Comparison of ENCODE assay signal across 13 cellular contexts in the genomic region with DNA sequence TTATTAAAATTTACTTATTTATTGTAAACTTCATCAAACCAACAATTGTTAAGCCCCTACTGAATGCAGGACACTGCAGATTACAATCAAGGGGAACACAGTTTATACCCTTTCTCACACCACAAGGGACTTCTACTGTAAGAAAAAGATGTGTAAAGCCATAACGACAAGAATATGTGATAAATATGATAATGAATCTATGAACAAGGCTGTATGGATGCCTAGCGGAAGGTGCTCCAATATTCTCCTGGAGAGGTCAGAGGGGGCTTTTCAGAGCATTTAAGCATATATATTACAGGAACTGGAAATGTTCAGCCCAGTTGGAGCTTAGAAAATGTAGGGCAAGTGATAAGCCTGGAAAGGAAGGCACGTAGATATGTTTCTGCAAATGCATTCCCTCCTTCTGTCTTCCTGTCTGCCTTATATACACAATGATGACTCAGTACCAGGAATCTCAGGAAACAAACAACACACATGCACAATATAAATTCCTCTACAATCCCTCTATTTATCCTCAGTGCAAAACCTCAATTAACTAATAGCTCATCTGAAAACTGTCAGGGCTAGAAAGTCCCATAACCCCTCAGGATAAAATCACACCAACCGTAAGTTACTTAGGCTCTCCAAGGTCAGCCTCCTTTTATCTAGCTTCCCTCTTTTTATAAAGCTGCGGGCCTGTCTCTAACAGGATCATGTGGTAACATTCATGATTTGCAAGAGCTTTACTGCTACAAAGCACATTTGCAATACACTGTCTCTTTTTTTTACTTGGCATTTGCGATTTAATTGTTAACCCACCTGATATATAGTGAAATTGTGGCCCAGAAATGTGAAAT.
DNase-seq lines count a peak whose midpoint lies in the region; TF ChIP-seq lines count a peak whose summit lies in the region.
"Had no signal": no experiment of that assay in that cellular context is flagged by ENCODE, and none has a peak within 500 bp of the region (broad histone marks: within the 10 kb centered on the region; RNA-seq: fewer than 3 reads in every experiment).

No MANE protein-coding gene starts in this region.

- no peaks in the 10 kb centered on the region for H3K36me3 ChIP-seq in mesendoderm (ENCODE audit: control insufficient read depth, insufficient read depth, low read length)
- no peaks in the 10 kb centered on the region for H3K36me3 ChIP-seq in left ventricle myocardium inferior
- no peaks in the 10 kb centered on the region for H3K36me3 ChIP-seq in trophoblast cell (ENCODE audit: control insufficient read depth in 1 of 2, insufficient read depth in 2 of 2, low read length in 2 of 2)
- H3K36me3 ChIP-seq: neutrophil had no signal

- no peak overlapping the region for H2BK120ac ChIP-seq in mesendoderm (ENCODE audit: low read depth, low read length)
- no peak overlapping the region for H2BK120ac ChIP-seq in trophoblast cell (ENCODE audit: insufficient read depth, low read length, poor library complexity)

- H3K27me3 ChIP-seq in mesendoderm (ENCODE audit: insufficient read depth, low read length, poor library complexity) (no peaks in the 10 kb centered on the region), left ventricle myocardium inferior (ENCODE audit: low read depth) (no peaks in the 10 kb centered on the region), trophoblast cell (ENCODE audit: insufficient read depth, low read length) (no peaks in the 10 kb centered on the region)
- H3K27me3 ChIP-seq: neutrophil had no signal

- H3K4me3 Mint-ChIP-seq in activated CD4-positive, alpha-beta memory T cell treated with anti-CD3 and anti-CD28 coated beads for 36 hours, result no peak overlapping the region
- H3K4me3 Mint-ChIP-seq: activated CD4-positive, alpha-beta T cell treated with anti-CD3 and anti-CD28 coated beads, Interleukin-2, amount 10 ng/mL, durations not matched to agents 7 days and 5 days; CD14-positive monocyte had no signal

- DNase-seq in COLO829 (ENCODE audit: low spot score), result peak; percentile 51
- DNase-seq in M059J (ENCODE audit: low read depth), result peak; percentile 84
- peak; percentile 85 for DNase-seq in choroid plexus epithelial cell (ENCODE audit: low read depth)
- DNase-seq in mesendoderm, result peak; percentile 6
- DNase-seq in HuH-7.5 (ENCODE audit: low spot score), result no peak
- DNase-seq in left ventricle myocardium inferior, result no peak
- DNase-seq in trophoblast cell, result no peak
- no peak for DNase-seq in activated CD4-positive, alpha-beta memory T cell treated with anti-CD3 and anti-CD28 coated beads for 36 hours
- DNase-seq: activated CD4-positive, alpha-beta T cell treated with anti-CD3 and anti-CD28 coated beads, Interleukin-2, amount 10 ng/mL, durations not matched to agents 7 days and 5 days; central memory CD4-positive, alpha-beta T cell; left cardiac atrium had no signal

- H3K27ac Mint-ChIP-seq in activated CD4-positive, alpha-beta memory T cell treated with anti-CD3 and anti-CD28 coated beads for 36 hours, result no peak overlapping the region
- H3K27ac Mint-ChIP-seq: activated CD4-positive, alpha-beta T cell treated with anti-CD3 and anti-CD28 coated beads, Interleukin-2, amount 10 ng/mL, durations not matched to agents 7 days and 5 days had no signal

- H3K4ac ChIP-seq in mesendoderm (ENCODE audit: low read depth, low read length), result no peak overlapping the region
- H3K4ac ChIP-seq in trophoblast cell (ENCODE audit: low read depth, low read length), result no peak overlapping the region

- H3K4me3 ChIP-seq in choroid plexus epithelial cell (ENCODE audit: low read depth, low read length), result no peak overlapping the region
- H3K4me3 ChIP-seq in mesendoderm (ENCODE audit: low read length), result no peak overlapping the region
- no peak overlapping the region for H3K4me3 ChIP-seq in left ventricle myocardium inferior
- no peak overlapping the region for H3K4me3 ChIP-seq in trophoblast cell (ENCODE audit: low read depth, low read length)

- H3K56ac ChIP-seq in mesendoderm (ENCODE audit: low read length), result no peak overlapping the region

- H3K36me3 Mint-ChIP-seq in activated CD4-positive, alpha-beta memory T cell treated with anti-CD3 and anti-CD28 coated beads for 36 hours, result peaks cover 4% of the 10 kb centered on the region

- H2BK5ac ChIP-seq in mesendoderm (ENCODE audit: low read length), result no peak overlapping the region
- no peak overlapping the region for H2BK5ac ChIP-seq in trophoblast cell (ENCODE audit: low read depth, low read length, poor library complexity)

- no peaks in the 10 kb centered on the region for H3K79me2 ChIP-seq in mesendoderm (ENCODE audit: control insufficient read depth, insufficient read depth, low read length)
- H3K79me2 ChIP-seq in trophoblast cell (ENCODE audit: control insufficient read depth, insufficient read depth, low read length, poor library complexity), result no peaks in the 10 kb centered on the region

- no peak overlapping the region for H4K5ac ChIP-seq in mesendoderm (ENCODE audit: low read length)

- POLR2A ChIA-PET in activated CD4-positive, alpha-beta memory T cell treated with anti-CD3 and anti-CD28 coated beads for 36 hours (lab: Charles Lee), result no interaction called here

- no peak overlapping the region for H2BK12ac ChIP-seq in trophoblast cell (ENCODE audit: low read length)

- no peak overlapping the region for H2BK15ac ChIP-seq in mesendoderm (replicated peaks; ENCODE audit: low read depth)

- H3K23ac ChIP-seq in mesendoderm (ENCODE audit: low read length) (no peak overlapping the region), trophoblast cell (ENCODE audit: low read length) (no peak overlapping the region)

- no peak overlapping the region for H4K8ac ChIP-seq in mesendoderm (ENCODE audit: low read depth, low read length)
- H4K8ac ChIP-seq in trophoblast cell (ENCODE audit: low read depth, low read length), result no peak overlapping the region

- no peaks in the 10 kb centered on the region for H3K27me3 Mint-ChIP-seq in activated CD4-positive, alpha-beta memory T cell treated with anti-CD3 and anti-CD28 coated beads for 36 hours
- H3K27me3 Mint-ChIP-seq: activated CD4-positive, alpha-beta T cell treated with anti-CD3 and anti-CD28 coated beads, Interleukin-2, amount 10 ng/mL, durations not matched to agents 7 days and 5 days had no signal

- H2AK5ac ChIP-seq in mesendoderm (ENCODE audit: low read length) (no peak overlapping the region), trophoblast cell (ENCODE audit: low read length) (no peak overlapping the region)

- no peak overlapping the region for H4K12ac ChIP-seq in trophoblast cell (ENCODE audit: low read depth, low read length)

- no peaks in the 10 kb centered on the region for H3K4me1 Mint-ChIP-seq in activated CD4-positive, alpha-beta memory T cell treated with anti-CD3 and anti-CD28 coated beads for 36 hours (ENCODE audit: low read depth)

- no peak overlapping the region for H3K14ac ChIP-seq in trophoblast cell (ENCODE audit: low read length)

- intact Hi-C loops in left ventricle myocardium inferior (cut with micrococcal nuclease), result no loop called here
- intact Hi-C loops in activated CD4-positive, alpha-beta memory T cell treated with anti-CD3 and anti-CD28 coated beads for 36 hours (cut with micrococcal nuclease), result no loop called here

- no peak overlapping the region for H4K91ac ChIP-seq in trophoblast cell (ENCODE audit: low read depth, low read length)

- H3K9ac ChIP-seq in mesendoderm (ENCODE audit: low read length) (no peak overlapping the region), trophoblast cell (ENCODE audit: low read length) (no peak overlapping the region)

- H3K9me3 ChIP-seq in left ventricle myocardium inferior (replicated peaks) (no peaks in the 10 kb centered on the region), trophoblast cell (ENCODE audit: insufficient read depth, low read depth, low read length) (no peaks in the 10 kb centered on the region)
- H3K9me3 ChIP-seq: neutrophil had no signal

- no peak overlapping the region for H3K27ac ChIP-seq in mesendoderm (ENCODE audit: low read depth, low read length)
- no peak overlapping the region for H3K27ac ChIP-seq in left ventricle myocardium inferior (replicated peaks)
- H3K27ac ChIP-seq in trophoblast cell (ENCODE audit: low read depth, low read length), result no peak overlapping the region
- H3K27ac ChIP-seq: neutrophil had no signal

- no peak overlapping the region for H2AFZ ChIP-seq in trophoblast cell (ENCODE audit: insufficient read depth, low read length, poor library complexity)

- no peaks in the 10 kb centered on the region for H3K79me1 ChIP-seq in mesendoderm (ENCODE audit: low read length)
- H3K79me1 ChIP-seq in trophoblast cell (ENCODE audit: low read length), result no peaks in the 10 kb centered on the region

- no CpG with 5 or more reads among the region's 6 CpGs for WGBS in mesendoderm (ENCODE audit: extremely low coverage, insufficient coverage, low lambda C conversion rate)
- no CpG with 5 or more reads among the region's 6 CpGs for WGBS in trophoblast cell (ENCODE audit: extremely low coverage, insufficient coverage, insufficient read length)

- CTCF ChIA-PET in activated CD4-positive, alpha-beta memory T cell treated with anti-CD3 and anti-CD28 coated beads for 36 hours (lab: Charles Lee), result no interaction called here

- H3K9me3 Mint-ChIP-seq in activated CD4-positive, alpha-beta memory T cell treated with anti-CD3 and anti-CD28 coated beads for 36 hours, result peaks cover 4% of the 10 kb centered on the region

- H3K18ac ChIP-seq in mesendoderm (ENCODE audit: low read length) (no peak overlapping the region), trophoblast cell (ENCODE audit: low read length) (no peak overlapping the region)

- no peak overlapping the region for H3K4me2 ChIP-seq in mesendoderm (ENCODE audit: low read length)
- H3K4me2 ChIP-seq in trophoblast cell (ENCODE audit: low read length), result no peak overlapping the region

- TF ChIP-seq CTCF in choroid plexus epithelial cell (conservative IDR thresholded peaks at IDR 0.05; ENCODE audit: low read depth, low read length), result no peak
- TF ChIP-seq CTCF in left ventricle myocardium inferior (IDR thresholded peaks at IDR 0.05; ENCODE audit: borderline replicate concordance), result no peak

- H3K4me1 ChIP-seq in mesendoderm (ENCODE audit: control insufficient read depth, low read depth, low read length) (no peaks in the 10 kb centered on the region), left ventricle myocardium inferior (peaks cover 22% of the 10 kb centered on the region), trophoblast cell (ENCODE audit: control insufficient read depth in 1 of 2, insufficient read depth in 2 of 2, low read length in 2 of 2) (peaks cover 0 to 4% of the 10 kb centered on the region in 2 experiments)

Comparison
In these comparisons a context has a peak if more than half of its experiments do, and no peak if none do; other contexts are left out.
1. DNase-seq: peak in COLO829 (single experiment), M059J (single experiment), choroid plexus epithelial cell (single experiment) and mesendoderm (single experiment); none in HuH-7.5 (single experiment), left ventricle myocardium inferior (single experiment), trophoblast cell (0 of 2) and activated CD4-positive, alpha-beta memory T cell treated with anti-CD3 and anti-CD28 coated beads for 36 hours (single experiment).